ENCODE assay signal across 24 cellular contexts in the genomic region with DNA sequence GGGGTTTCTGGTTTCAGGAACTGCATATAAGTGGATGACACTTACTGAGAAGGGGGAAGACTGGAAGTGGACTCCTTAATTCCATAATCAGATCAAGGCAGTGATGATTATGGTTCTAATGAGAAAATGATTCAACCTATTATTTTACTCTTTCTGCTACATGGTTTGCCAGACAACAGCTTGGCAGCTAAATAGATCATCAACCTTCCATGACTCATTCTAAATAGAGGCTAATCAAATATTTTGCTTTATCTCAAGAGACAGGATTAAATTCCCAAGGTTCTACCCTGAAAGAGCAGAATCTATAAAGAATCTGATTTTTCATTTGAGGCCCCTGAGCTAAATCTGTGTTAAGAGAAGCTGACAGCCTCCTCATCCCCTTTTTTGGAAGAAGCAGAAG. TPM values are rescaled to one million over a fixed set of nuclear protein-coding genes. Genes with fewer than 3 reads are reported as not detected.
"Had no signal": no experiment of that assay in that cellular context is flagged by ENCODE, and none has a peak within 500 bp of the region (broad histone marks: within the 10 kb centered on the region; RNA-seq: fewer than 3 reads in every experiment).

No MANE protein-coding gene starts in this region.

- H3K4me1 Mint-ChIP-seq: neural progenitor cell had no signal

- H3K27ac Mint-ChIP-seq: activated CD4-positive, alpha-beta T cell treated with anti-CD3 and anti-CD28 coated beads, Interleukin-2, amount 10 ng/mL, durations not matched to agents 7 days and 5 days; activated CD8-positive, alpha-beta T cell treated with anti-CD3 and anti-CD28 coated beads, Interleukin-2, amount 10 ng/mL, durations not matched to agents 7 days and 5 days; activated naive CD4-positive, alpha-beta T cell treated with anti-CD3 and anti-CD28 coated beads, Interleukin-2, amount 10 ng/mL, durations not matched to agents 7 days and 5 days; effector memory CD8-positive, alpha-beta T cell; neural progenitor cell had no signal

- H3K36me3 Mint-ChIP-seq: activated naive CD4-positive, alpha-beta T cell treated with anti-CD3 and anti-CD28 coated beads, Interleukin-2, amount 10 ng/mL, durations not matched to agents 7 days and 5 days; naive B cell; neural progenitor cell had no signal

- H2AFZ ChIP-seq: hepatocyte, neural progenitor cell had no signal

- H3K4me1 ChIP-seq: ascending aorta, foreskin keratinocyte, neural progenitor cell, prostate gland, right atrium auricular region, tibial artery had no signal

- H3K9ac ChIP-seq: neural progenitor cell had no signal

- H3K4me3 Mint-ChIP-seq: activated CD4-positive, alpha-beta T cell treated with anti-CD3 and anti-CD28 coated beads, Interleukin-2, amount 10 ng/mL, durations not matched to agents 7 days and 5 days; activated CD8-positive, alpha-beta T cell treated with anti-CD3 and anti-CD28 coated beads, Interleukin-2, amount 10 ng/mL, durations not matched to agents 7 days and 5 days; activated naive CD4-positive, alpha-beta T cell treated with anti-CD3 and anti-CD28 coated beads, Interleukin-2, amount 10 ng/mL, durations not matched to agents 7 days and 5 days; activated T-cell treated with anti-CD3 and anti-CD28 coated beads, Interleukin-2, amount 50 U/mL, for 4 hours; effector memory CD8-positive, alpha-beta T cell; naive B cell; neural progenitor cell had no signal

- H3K4me3 ChIP-seq: ascending aorta, hepatocyte, mucosa of descending colon, neural progenitor cell, prostate gland, right atrium auricular region, skin epidermis, tibial artery had no signal

- H3K36me3 ChIP-seq: ascending aorta, neural progenitor cell, prostate gland, right atrium auricular region, tibial artery had no signal

- H3K27ac ChIP-seq: ascending aorta, epithelial cell of prostate, foreskin keratinocyte, hepatocyte, neural progenitor cell, prostate gland, right atrium auricular region, skin epidermis, tibial artery had no signal

- H3K4me2 ChIP-seq: hepatocyte, neural progenitor cell had no signal

- H3K79me2 ChIP-seq: hepatocyte had no signal

- ATAC-seq: activated CD4-positive, CD25-positive, alpha-beta regulatory T cell treated with anti-CD3 and anti-CD28 coated beads, Interleukin-2, amount 50 U/mL, for 24 hours; activated CD8-positive, alpha-beta T cell treated with anti-CD3 and anti-CD28 coated beads, Interleukin-2, amount 10 ng/mL, durations not matched to agents 7 days and 5 days; activated T-cell treated with anti-CD3 and anti-CD28 coated beads, Interleukin-2, amount 50 U/mL, for 4 hours; effector memory CD8-positive, alpha-beta T cell; foreskin keratinocyte; left cardiac atrium; mucosa of descending colon; stimulated activated naive CD8-positive, alpha-beta T cell treated with anti-CD3 and anti-CD28 coated beads, Interleukin-15, Interleukin-2, amounts not matched to agents 100 U/mL and 50 U/mL, for 24 hours had no signal

- H3K9me3 Mint-ChIP-seq: activated CD4-positive, alpha-beta T cell treated with anti-CD3 and anti-CD28 coated beads, Interleukin-2, amount 10 ng/mL, durations not matched to agents 7 days and 5 days; activated naive CD4-positive, alpha-beta T cell treated with anti-CD3 and anti-CD28 coated beads, Interleukin-2, amount 10 ng/mL, durations not matched to agents 7 days and 5 days; activated T-cell treated with anti-CD3 and anti-CD28 coated beads, Interleukin-2, amount 50 U/mL, for 4 hours; effector memory CD8-positive, alpha-beta T cell; naive B cell; neural progenitor cell had no signal

- H3K27me3 ChIP-seq: ascending aorta, hepatocyte, neural progenitor cell, right atrium auricular region had no signal

- DNase-seq: activated CD4-positive, alpha-beta T cell treated with anti-CD3 and anti-CD28 coated beads, Interleukin-2, amount 10 ng/mL, durations not matched to agents 7 days and 5 days; activated CD8-positive, alpha-beta memory T cell treated with anti-CD3 and anti-CD28 coated beads, Interleukin-2, amount 50 U/mL, for 4 hours; activated CD8-positive, alpha-beta T cell treated with anti-CD3 and anti-CD28 coated beads, Interleukin-2, amount 10 ng/mL, durations not matched to agents 7 days and 5 days; activated naive CD4-positive, alpha-beta T cell treated with anti-CD3 and anti-CD28 coated beads, Interleukin-2, amount 10 ng/mL, durations not matched to agents 7 days and 5 days; activated T-cell treated with anti-CD3 and anti-CD28 coated beads, Interleukin-2, amount 50 U/mL, for 4 hours; effector memory CD8-positive, alpha-beta T cell; foreskin keratinocyte; left cardiac atrium; mesenchymal stem cell; mucosa of descending colon; naive B cell; stimulated activated naive CD8-positive, alpha-beta T cell treated with anti-CD3 and anti-CD28 coated beads, Interleukin-15, Interleukin-2, amounts not matched to agents 100 U/mL and 50 U/mL, for 24 hours; substantia nigra; T-helper 9 cell; tibial artery had no signal

- H3K9me3 ChIP-seq: ascending aorta, mucosa of descending colon, prostate gland, right atrium auricular region, tibial artery had no signal

RNA-seq across cellular contexts. Expression of a gene that starts 46.3 kb away (rescaled TPM):
- total RNA-seq: ascending aorta, dermis microvascular lymphatic vessel endothelial cell had no signal
